ENCODE assay signal across 9 cellular contexts in genomic region chr22:24437820-24438328, GRCh38. TPM values are rescaled to one million over a fixed set of nuclear protein-coding genes. Genes with fewer than 3 reads are reported as not detected.
DNase-seq lines count a peak whose midpoint lies in the region; TF ChIP-seq lines count a peak whose summit lies in the region.
"Had no signal": no experiment of that assay in that cellular context is flagged by ENCODE, and none has a peak within 500 bp of the region (broad histone marks: within the 10 kb centered on the region; RNA-seq: fewer than 3 reads in every experiment).

No MANE protein-coding gene starts in this region.

- WGBS in spleen, 5 donors: 59 to 74% (median 66%) methylated on average over 3 of the region's 3 CpGs

- H3K27ac Mint-ChIP-seq in activated T-cell treated with anti-CD3 and anti-CD28 coated beads, Interleukin-2, amount 50 U/mL, for 24 hours: peak overlapping the region; percentile 100

- H3K4me3 Mint-ChIP-seq in activated T-cell treated with anti-CD3 and anti-CD28 coated beads, Interleukin-2, amount 50 U/mL, for 24 hours: no peak overlapping the region

- H3K9me3 Mint-ChIP-seq in activated T-cell treated with anti-CD3 and anti-CD28 coated beads, Interleukin-2, amount 50 U/mL, for 24 hours: no peaks in the 10 kb centered on the region

- H3K27me3 ChIP-seq in brain microvascular endothelial cell (replicated peaks) (no peaks in the 10 kb centered on the region), spleen (replicated peaks in 1 of 7) (no peaks in the 10 kb centered on the region)

- peak; percentile 45 for TF ChIP-seq CTCF in brain microvascular endothelial cell (IDR thresholded peaks at IDR 0.05; ENCODE audit: low read depth, low read length, missing control alignments)
- TF ChIP-seq CTCF in spleen (IDR thresholded peaks at IDR 0.05 in 8 of 11, conservative IDR thresholded peaks at IDR 0.05 in 3 of 11): peak in 6 of 11 experiments; percentile 12 to 34 (median 20)

- H3K9me3 ChIP-seq in spleen: no peaks in the 10 kb centered on the region

- no peak overlapping the region for H3K27ac ChIP-seq in brain microvascular endothelial cell
- peak overlapping the region; percentile 16 to 96 (median 92) for H3K27ac ChIP-seq in spleen
- H3K27ac ChIP-seq: parathyroid adenoma had no signal

- H3K27me3 Mint-ChIP-seq in activated T-cell treated with anti-CD3 and anti-CD28 coated beads, Interleukin-2, amount 50 U/mL, for 24 hours: no peaks in the 10 kb centered on the region

- H3K4me1 Mint-ChIP-seq in activated T-cell treated with anti-CD3 and anti-CD28 coated beads, Interleukin-2, amount 50 U/mL, for 24 hours (ENCODE audit: low read depth): peaks cover 94% of the 10 kb centered on the region

- peak; percentile 40 for DNase-seq in activated T-cell treated with anti-CD3 and anti-CD28 coated beads, Interleukin-2, amount 50 U/mL, for 24 hours
- DNase-seq in activated T-cell treated with anti-CD3 and anti-CD28 coated beads for 4 hours: no peak
- DNase-seq in Jurkat, Clone E6-1 (ENCODE audit: low read depth, low spot score): peak; percentile 94
- no peak for DNase-seq in brain microvascular endothelial cell
- peak; percentile 87 for DNase-seq in spleen
- DNase-seq in AG20443 (ENCODE audit: low spot score): no peak
- no peak for DNase-seq in NCI-H187 (lab: John Stamatoyannopoulos, UW)
- DNase-seq in NCI-H128 (lab: John Stamatoyannopoulos, UW; ENCODE audit: unreplicated experiment): no peak

- H3K4me3 ChIP-seq in Jurkat, Clone E6-1 (ENCODE audit: low read length): no peak overlapping the region; the same call in 1 of the 2 replicates
- no peak overlapping the region for H3K4me3 ChIP-seq in brain microvascular endothelial cell (ENCODE audit: low read depth, low read length)
- H3K4me3 ChIP-seq in spleen: peak overlapping the region in 1 of 8 donors; percentile 17

- H3K4me1 ChIP-seq in spleen: peaks cover 61 to 99% (median 86%) of the 10 kb centered on the region in 6 donors
- H3K4me1 ChIP-seq: parathyroid adenoma had no signal

- intact Hi-C loops in spleen (cut with DNase I; ENCODE audit: low total_unique reads): no loop called here

- H3K36me3 Mint-ChIP-seq in activated T-cell treated with anti-CD3 and anti-CD28 coated beads, Interleukin-2, amount 50 U/mL, for 24 hours (ENCODE audit: low read depth): peaks cover 94% of the 10 kb centered on the region

- TF ChIP-seq POLR2A in spleen (IDR thresholded peaks at IDR 0.05): no peak

- no peaks in the 10 kb centered on the region for H3K36me3 ChIP-seq in brain microvascular endothelial cell (replicated peaks)
- peaks cover 0 to 57% (median 21%) of the 10 kb centered on the region in 6 donors for H3K36me3 ChIP-seq in spleen

- in situ Hi-C loops in brain microvascular endothelial cell (cut with HindIII; ENCODE audit: low pct_ligation_motif_present, low sequenced_read_pairs): no loop called here

RNA-seq across cellular contexts. Expression of gene ADORA2A, which starts 10.5 kb away (rescaled TPM):
- polyA plus RNA-seq in Jurkat, Clone E6-1 (2012; ENCODE audit: insufficient read depth, insufficient read length): 6.1 TPM
- total RNA-seq in spleen: 10 to 100 TPM; 15.8 to 31.1 (median 25.2) TPM
- 10 to 100 TPM in 2 of 3 donors, 1 to 10 TPM in 1; 8.3 to 14.8 (median 14.2) TPM for polyA plus RNA-seq in spleen

RNA-seq across cellular contexts. Expression of gene UPB1, which starts 57.3 kb away (rescaled TPM):
- not detected for polyA plus RNA-seq in Jurkat, Clone E6-1 (2012; ENCODE audit: insufficient read depth, insufficient read length)
- total RNA-seq in spleen: 1 to 10 TPM in 6 of 7 donors, under 1 TPM in 1; 0.92 to 3.9 (median 2.0) TPM
- 1 to 10 TPM in 1 of 3 donors, under 1 TPM in 2; 0.38 to 1.5 (median 0.47) TPM for polyA plus RNA-seq in spleen

Comparison
In these comparisons a context has a peak if more than half of its experiments do, and no peak if none do; other contexts are left out.
1. DNase-seq: peak in activated T-cell treated with anti-CD3 and anti-CD28 coated beads, Interleukin-2, amount 50 U/mL, for 24 hours (single experiment), Jurkat, Clone E6-1 (single experiment) and spleen (single experiment); none in activated T-cell treated with anti-CD3 and anti-CD28 coated beads for 4 hours (single experiment), brain microvascular endothelial cell (single experiment), AG20443 (single experiment), NCI-H187 (0 of 2) and NCI-H128 (single experiment).